Comparison of ENCODE assay signal across 18 cellular contexts in genomic region chr2:109440507-109441156, GRCh38.
DNase-seq lines count a peak whose midpoint lies in the region; ATAC-seq and TF ChIP-seq lines count a peak whose summit lies in the region.
"Had no signal": no experiment of that assay in that cellular context is flagged by ENCODE, and none has a peak within 500 bp of the region (broad histone marks: within the 10 kb centered on the region; RNA-seq: fewer than 3 reads in every experiment).

No MANE protein-coding gene starts in this region.

- intact Hi-C loops in sigmoid colon (cut with DNase I) (no loop called here), testis (cut with DNase I; ENCODE audit: low total_unique reads) (no loop called here)

- H3K4me1 ChIP-seq in adipocyte (ENCODE audit: control insufficient read depth, insufficient read depth, low read length) (peaks cover 50% of the 10 kb centered on the region), sigmoid colon (no peaks in the 10 kb centered on the region), testis (no peaks in the 10 kb centered on the region)

- CTCF ChIA-PET in activated CD8-positive, alpha-beta memory T cell treated with anti-CD3 and anti-CD28 coated beads, Interleukin-2, amount 10 ng/mL, durations not matched to agents 7 days and 5 days (lab: Charles Lee) = no interaction called here

- H3K4me1 Mint-ChIP-seq in brain = peaks cover 60% of the 10 kb centered on the region
- no peaks in the 10 kb centered on the region for H3K4me1 Mint-ChIP-seq in activated CD8-positive, alpha-beta memory T cell treated with anti-CD3 and anti-CD28 coated beads, Interleukin-2, amount 10 ng/mL, durations not matched to agents 7 days and 5 days
- H3K4me1 Mint-ChIP-seq: CD4-positive, CD25-positive, alpha-beta regulatory T cell had no signal

- H3K27me3 Mint-ChIP-seq in brain = peaks cover 4% of the 10 kb centered on the region
- peaks cover 7% of the 10 kb centered on the region for H3K27me3 Mint-ChIP-seq in activated CD8-positive, alpha-beta memory T cell treated with anti-CD3 and anti-CD28 coated beads, Interleukin-2, amount 10 ng/mL, durations not matched to agents 7 days and 5 days

- H3K9me3 ChIP-seq in adipocyte (ENCODE audit: control insufficient read depth, low read length) (peaks cover 46% of the 10 kb centered on the region), sigmoid colon (peaks cover 0 to 7% (median 2%) of the 10 kb centered on the region in 4 donors), testis (no peaks in the 10 kb centered on the region)

- peak overlapping the region in 3 of 5 experiments; percentile 77 to 91 (median 90) for H3K27ac Mint-ChIP-seq in brain
- no peak overlapping the region for H3K27ac Mint-ChIP-seq in activated CD8-positive, alpha-beta memory T cell treated with anti-CD3 and anti-CD28 coated beads, Interleukin-2, amount 10 ng/mL, durations not matched to agents 7 days and 5 days
- H3K27ac Mint-ChIP-seq: CD4-positive, CD25-positive, alpha-beta regulatory T cell had no signal

- peaks cover 67% of the 10 kb centered on the region for H3K36me3 Mint-ChIP-seq in brain
- peaks cover 3% of the 10 kb centered on the region for H3K36me3 Mint-ChIP-seq in activated CD8-positive, alpha-beta memory T cell treated with anti-CD3 and anti-CD28 coated beads, Interleukin-2, amount 10 ng/mL, durations not matched to agents 7 days and 5 days

- H3K9me3 Mint-ChIP-seq in brain = peaks cover 41 to 60% (median 57%) of the 10 kb centered on the region in 5 experiments
- peaks cover 21% of the 10 kb centered on the region for H3K9me3 Mint-ChIP-seq in activated CD8-positive, alpha-beta memory T cell treated with anti-CD3 and anti-CD28 coated beads, Interleukin-2, amount 10 ng/mL, durations not matched to agents 7 days and 5 days (ENCODE audit: low read depth)

- WGBS in sigmoid colon, 2 donors = 89 to 92% methylated on average over 4 of the region's 4 CpGs
- WGBS in testis, 2 donors = 85 to 89% methylated on average over 4 of the region's 4 CpGs

- no peaks in the 10 kb centered on the region for H3K27me3 ChIP-seq in adipocyte (replicated peaks; ENCODE audit: control insufficient read depth, insufficient read depth, low read length)
- H3K27me3 ChIP-seq in sigmoid colon = no peaks in the 10 kb centered on the region
- H3K27me3 ChIP-seq in testis = no peaks in the 10 kb centered on the region

- no peak for TF ChIP-seq CTCF in brain (conservative IDR thresholded peaks at IDR 0.05)
- TF ChIP-seq CTCF in sigmoid colon (IDR thresholded peaks at IDR 0.05) = no peak
- TF ChIP-seq CTCF in testis (IDR thresholded peaks at IDR 0.05) = no peak

- TF ChIP-seq EP300 in sigmoid colon (IDR thresholded peaks at IDR 0.05) = no peak

- no peak overlapping the region for H3K27ac ChIP-seq in sigmoid colon
- no peak overlapping the region for H3K27ac ChIP-seq in testis
- H3K27ac ChIP-seq: GM23248 had no signal

- H3K4me3 Mint-ChIP-seq in brain = peak overlapping the region in 1 of 5 experiments; percentile 3
- no peak overlapping the region for H3K4me3 Mint-ChIP-seq in activated CD8-positive, alpha-beta memory T cell treated with anti-CD3 and anti-CD28 coated beads, Interleukin-2, amount 10 ng/mL, durations not matched to agents 7 days and 5 days

- no peak overlapping the region for H3K9ac ChIP-seq in adipocyte (ENCODE audit: low read length)
- H3K9ac ChIP-seq: GM23248 had no signal

- DNase-seq in adipocyte (ENCODE audit: low read depth) (no peak), islet precursor cell (peak; percentile 19), sigmoid colon (peak; percentile 4), testis (no peak), NCI-H524 treated with DMSO at 0.1 percent for 48 hours (lab: John Stamatoyannopoulos, UW) (no peak), NCI-H1048 (lab: John Stamatoyannopoulos, UW) (no peak)
- DNase-seq in activated CD8-positive, alpha-beta memory T cell treated with anti-CD3 and anti-CD28 coated beads, Interleukin-2, amount 10 ng/mL, durations not matched to agents 7 days and 5 days = no peak
- DNase-seq: ACHN; Calu3; CD4-positive, CD25-positive, alpha-beta regulatory T cell; GM23248; KBM-7; NCI-H1092; NCI-H2107; NCI-H226; NCI-H69 had no signal

- H3K4me3 ChIP-seq in adipocyte (ENCODE audit: low read length) (peak overlapping the region; percentile 7), sigmoid colon (no peak overlapping the region), testis (no peak overlapping the region)
- H3K4me3 ChIP-seq: GM23248 had no signal

- ATAC-seq in activated CD8-positive, alpha-beta memory T cell treated with anti-CD3 and anti-CD28 coated beads, Interleukin-2, amount 10 ng/mL, durations not matched to agents 7 days and 5 days = no peak
- ATAC-seq: HCT116 had no signal

- H3K36me3 ChIP-seq in adipocyte (ENCODE audit: control insufficient read depth, insufficient read depth, low read length, severe bottlenecking) = peaks cover 24% of the 10 kb centered on the region
- H3K36me3 ChIP-seq in sigmoid colon = peaks cover 0 to 24% (median 5%) of the 10 kb centered on the region in 4 donors
- no peaks in the 10 kb centered on the region for H3K36me3 ChIP-seq in testis (ENCODE audit: low read depth, missing control alignments)

- TF ChIP-seq POLR2A in sigmoid colon (IDR thresholded peaks at IDR 0.05) = no peak
- TF ChIP-seq POLR2A in testis (IDR thresholded peaks at IDR 0.05) = no peak

Comparison
In these comparisons a context has a peak if more than half of its experiments do, and no peak if none do; other contexts are left out.
1. DNase-seq: peak in islet precursor cell (single experiment) and sigmoid colon (single experiment); none in adipocyte (single experiment), testis (single experiment), NCI-H524 treated with DMSO at 0.1 percent for 48 hours (single experiment), activated CD8-positive, alpha-beta memory T cell treated with anti-CD3 and anti-CD28 coated beads, Interleukin-2, amount 10 ng/mL, durations not matched to agents 7 days and 5 days (single experiment) and NCI-H1048 (single experiment).